ENCODE assay signal across 6 cellular contexts in the genomic region with DNA sequence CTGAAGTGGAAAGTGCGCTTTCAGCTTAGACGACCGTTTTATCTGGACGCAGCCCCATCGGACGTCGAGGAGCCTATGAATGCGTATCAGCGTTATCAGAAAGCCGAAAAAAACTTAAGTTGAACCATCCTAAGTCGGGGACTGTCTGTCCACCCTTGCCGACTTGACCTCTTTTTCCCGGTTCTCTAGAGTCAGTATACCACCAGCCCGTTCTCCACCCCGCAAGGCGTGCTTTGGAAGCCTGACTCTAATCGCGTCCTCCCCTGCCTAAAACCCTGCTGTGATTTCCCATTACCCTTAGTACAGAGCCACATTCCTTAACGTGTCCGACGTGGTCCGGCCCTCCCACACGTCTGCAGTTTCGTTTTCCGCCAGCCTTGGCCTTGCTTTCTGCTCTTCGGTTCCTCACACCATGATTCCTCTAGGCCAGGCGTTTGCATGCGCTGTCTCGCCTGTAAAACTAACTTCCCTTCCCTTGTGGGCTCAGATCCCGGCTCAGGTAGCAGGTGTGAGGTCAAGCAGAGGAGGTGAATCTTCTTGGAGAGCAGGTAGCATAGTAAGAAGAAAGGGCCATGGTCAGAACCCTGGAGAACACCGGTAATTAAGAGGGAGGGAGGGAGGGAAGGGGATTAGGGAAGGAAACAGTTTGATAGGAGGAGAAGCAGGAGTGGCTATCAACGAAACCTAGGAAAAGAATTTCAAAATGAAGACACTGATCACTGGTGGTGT. TPM values are rescaled to one million over a fixed set of nuclear protein-coding genes. Genes with fewer than 3 reads are reported as not detected.
DNase-seq lines count a peak whose midpoint lies in the region; ATAC-seq and TF ChIP-seq lines count a peak whose summit lies in the region.

No MANE protein-coding gene starts in this region.

- H3K27ac ChIP-seq in OCI-LY7 (ENCODE audit: low read depth, low read length, poor library complexity, severe bottlenecking) = peak overlapping the region; percentile 35

- H3K4me1 Mint-ChIP-seq in stimulated activated naive B cell treated with anti-CD40 and anti-IgM and Interleukin-4, amounts not matched to agents 10 μg/mL and 1 μg/mL and 100 μg/mL, for 72 hours = peaks cover 15 to 28% of the 10 kb centered on the region in 2 donors

- peak overlapping the region; percentile 99; the same call in 1 of the 2 replicates for H2AFZ ChIP-seq in OCI-LY7 (ENCODE audit: low read length)

- H3K27ac Mint-ChIP-seq in stimulated activated naive B cell treated with anti-CD40 and anti-IgM and Interleukin-4, amounts not matched to agents 10 μg/mL and 1 μg/mL and 100 μg/mL, for 72 hours = peak overlapping the region; percentile 95

- no peaks in the 10 kb centered on the region for H3K9me2 ChIP-seq in OCI-LY7 (ENCODE audit: insufficient read depth, low read length)

- H3K4me1 ChIP-seq in OCI-LY7 (ENCODE audit: insufficient read depth, low read length, poor library complexity, severe bottlenecking) = peaks cover 16% of the 10 kb centered on the region

- intact Hi-C loops in OCI-LY7 (cut with micrococcal nuclease; ENCODE audit: unreplicated experiment) = loop anchor here (2.0 to 5.0 kb wide), 2 partner anchors 159 to 207 kb away; a partner anchor contains a TSS

- BruUV-seq in OCI-LY7 (replicated peaks; lab: Mats Ljungman, UMichigan) = TSS peak; percentile 70

- H3K9me3 ChIP-seq in OCI-LY7 (ENCODE audit: low read length) = no peaks in the 10 kb centered on the region

- ATAC-seq in GM18505 (IDR thresholded peaks at IDR 0.05; ENCODE audit: unreplicated experiment) = no peak
- peak in 1 of 2 donors; percentile 18 for ATAC-seq in stimulated activated naive B cell treated with anti-CD40 and anti-IgM and Interleukin-4, amounts not matched to agents 10 μg/mL and 1 μg/mL and 100 μg/mL, for 72 hours (replicated peaks)
- no peak for ATAC-seq in GM18861 (IDR thresholded peaks at IDR 0.05; ENCODE audit: unreplicated experiment)

- H3K4me2 ChIP-seq in OCI-LY7 (ENCODE audit: low read length) = peak overlapping the region; percentile 85

- no peaks in the 10 kb centered on the region for H3K9me3 Mint-ChIP-seq in stimulated activated naive B cell treated with anti-CD40 and anti-IgM and Interleukin-4, amounts not matched to agents 10 μg/mL and 1 μg/mL and 100 μg/mL, for 72 hours

- H3K4me3 Mint-ChIP-seq in stimulated activated naive B cell treated with anti-CD40 and anti-IgM and Interleukin-4, amounts not matched to agents 10 μg/mL and 1 μg/mL and 100 μg/mL, for 72 hours = peak overlapping the region; percentile 91 to 96

- H3K36me3 ChIP-seq in OCI-LY7 (ENCODE audit: insufficient read depth, low read length) = peaks cover 36% of the 10 kb centered on the region

- DNase-seq in OCI-LY7 (ENCODE audit: low spot score) (peak; percentile 52), fibroblast of gingiva (ENCODE audit: low read depth) (peak; percentile 17), COLO668 (lab: John Stamatoyannopoulos, UW; ENCODE audit: unreplicated experiment) (no peak)
- DNase-seq in stimulated activated naive B cell treated with anti-CD40 and anti-IgM and Interleukin-4, amounts not matched to agents 10 μg/mL and 1 μg/mL and 100 μg/mL, for 72 hours = no peak

- no peak for TF ChIP-seq CTCF in OCI-LY7 (conservative IDR thresholded peaks at IDR 0.05; ENCODE audit: low read length)

- peak overlapping the region; percentile 83 for H3K4me3 ChIP-seq in OCI-LY7 (ENCODE audit: low read depth, low read length, poor library complexity, severe bottlenecking)

- CTCF ChIA-PET in OCI-LY7 (lab: Charles Lee; ENCODE audit: unreplicated experiment) = no interaction called here

- H3K27me3 Mint-ChIP-seq in stimulated activated naive B cell treated with anti-CD40 and anti-IgM and Interleukin-4, amounts not matched to agents 10 μg/mL and 1 μg/mL and 100 μg/mL, for 72 hours = peaks cover 0 to 6% of the 10 kb centered on the region in 2 donors

- POLR2A ChIA-PET in OCI-LY7 (lab: Charles Lee) = no interaction called here

- TF ChIP-seq POLR2A in GM18505 (IDR thresholded peaks at IDR 0.05; ENCODE audit: borderline replicate concordance, extremely low read depth, insufficient read depth, insufficient read length) = peak; percentile 19

- H3K36me3 Mint-ChIP-seq in stimulated activated naive B cell treated with anti-CD40 and anti-IgM and Interleukin-4, amounts not matched to agents 10 μg/mL and 1 μg/mL and 100 μg/mL, for 72 hours = peaks cover 24 to 37% of the 10 kb centered on the region in 2 donors

- peaks cover 6% of the 10 kb centered on the region; the same call in 1 of the 2 replicates for H4K20me1 ChIP-seq in OCI-LY7 (ENCODE audit: insufficient read depth, low read length)

- peaks cover 18% of the 10 kb centered on the region for H3K79me2 ChIP-seq in OCI-LY7 (ENCODE audit: insufficient read depth, low read depth, low read length)

RNA-seq across cellular contexts. Expression of a gene that starts 0.9 kb away (rescaled TPM):
- 42.3 and 44.3 TPM in 2 replicates for total RNA-seq in OCI-LY7 (2014; rRNA removed; shearing (Covaris generic))
- total RNA-seq in OCI-LY7 (2022) = 27.6 and 29.3 TPM in 2 replicates

RNA-seq across cellular contexts. Expression of a gene that starts 5.7 kb away (rescaled TPM):
- 0.10 TPM in 1 of 2 replicates, not detected in the other for total RNA-seq in OCI-LY7 (2014; rRNA removed; shearing (Covaris generic))
- not detected in 2 replicates for total RNA-seq in OCI-LY7 (2022)

RNA-seq across cellular contexts. Expression of a gene that starts 35.5 kb away (rescaled TPM):
- not detected in 2 replicates for total RNA-seq in OCI-LY7 (2014; rRNA removed; shearing (Covaris generic))
- total RNA-seq in OCI-LY7 (2022) = not detected in 2 replicates

RNA-seq across cellular contexts. Expression of a gene that starts 59.7 kb away (rescaled TPM):
- total RNA-seq in OCI-LY7 (2014; rRNA removed; shearing (Covaris generic)) = 50.3 and 71.0 TPM in 2 replicates
- total RNA-seq in OCI-LY7 (2022) = 55.4 and 60.4 TPM in 2 replicates

Comparison
In these comparisons a context has a peak if more than half of its experiments do, and no peak if none do; other contexts are left out.
1. DNase-seq: peak in OCI-LY7 (single experiment) and fibroblast of gingiva (single experiment); none in stimulated activated naive B cell treated with anti-CD40 and anti-IgM and Interleukin-4, amounts not matched to agents 10 μg/mL and 1 μg/mL and 100 μg/mL, for 72 hours (single experiment) and COLO668 (single experiment).